Comparison of ENCODE assay signal across 12 cellular contexts in genomic region chr11:93736129-93736528, GRCh38. TPM values are rescaled to one million over a fixed set of nuclear protein-coding genes. Genes with fewer than 3 reads are reported as not detected.
DNase-seq lines count a peak whose midpoint lies in the region; ATAC-seq, FAIRE-seq and TF ChIP-seq lines count a peak whose summit lies in the region.
"Had no signal": no experiment of that assay in that cellular context is flagged by ENCODE, and none has a peak within 500 bp of the region (broad histone marks: within the 10 kb centered on the region; RNA-seq: fewer than 3 reads in every experiment).

No MANE protein-coding gene starts in this region.

- peaks cover 59% of the 10 kb centered on the region for H3K4me1 ChIP-seq in DND-41 (ENCODE audit: insufficient read depth, low read length)
- peaks cover 58% of the 10 kb centered on the region for H3K4me1 ChIP-seq in KMS-11 (ENCODE audit: low read depth, poor library complexity, severe bottlenecking)

- H3K36me3 Mint-ChIP-seq in natural killer cell, result peaks cover 21% of the 10 kb centered on the region

- no peaks in the 10 kb centered on the region for H3K9me3 ChIP-seq in DND-41 (ENCODE audit: insufficient read depth, low read length, severe bottlenecking)
- H3K9me3 ChIP-seq: pancreas had no signal

- no peak overlapping the region for H3K4me3 Mint-ChIP-seq in natural killer cell

- H3K4me2 ChIP-seq in DND-41 (ENCODE audit: insufficient read depth, low read length), result peak overlapping the region; percentile 71; the same call in 1 of the 2 replicates
- peak overlapping the region; percentile 82; the same call in 1 of the 2 replicates for H3K4me2 ChIP-seq in KMS-11

- no peaks in the 10 kb centered on the region for H3K9me3 Mint-ChIP-seq in natural killer cell

- intact Hi-C loops in natural killer cell (cut with micrococcal nuclease), result no loop called here

- H3K4me1 Mint-ChIP-seq in natural killer cell, result peaks cover 52 to 63% of the 10 kb centered on the region in 2 donors

- TF ChIP-seq CTCF in DND-41 (IDR thresholded peaks at IDR 0.05; ENCODE audit: borderline replicate concordance, extremely low read depth, low read length, poor library complexity, severe bottlenecking) (no peak), KMS-11 (conservative IDR thresholded peaks at IDR 0.05; ENCODE audit: low read depth, low read length) (no peak), natural killer cell (IDR thresholded peaks at IDR 0.05) (no peak)

- peaks cover 87% of the 10 kb centered on the region for H3K79me2 ChIP-seq in DND-41 (ENCODE audit: insufficient read depth, low read length)
- peaks cover 79% of the 10 kb centered on the region for H3K79me2 ChIP-seq in KMS-11 (ENCODE audit: insufficient read depth, low read depth)

- no peak for FAIRE-seq in RCC 7860 (lab: Jason Lieb, UNC)
- FAIRE-seq: GM18507, pancreas had no signal

- peaks cover 91% of the 10 kb centered on the region for H3K36me3 ChIP-seq in DND-41 (ENCODE audit: insufficient read depth, low read length)
- H3K36me3 ChIP-seq in KMS-11 (ENCODE audit: insufficient read depth), result peaks cover 19% of the 10 kb centered on the region; the same call in 1 of the 2 replicates

- no peak overlapping the region for H3K27ac ChIP-seq in DND-41 (ENCODE audit: low read length)
- peak overlapping the region; percentile 6; the same call in 1 of the 2 replicates for H3K27ac ChIP-seq in KMS-11
- H3K27ac ChIP-seq: pancreas had no signal

- H2AFZ ChIP-seq in DND-41 (ENCODE audit: low read depth, low read length), result no peak overlapping the region
- no peak overlapping the region for H2AFZ ChIP-seq in KMS-11 (ENCODE audit: low read depth)

- H4K20me1 ChIP-seq in DND-41 (ENCODE audit: insufficient read depth, low read length) (peaks cover 65% of the 10 kb centered on the region), KMS-11 (ENCODE audit: insufficient read depth) (peaks cover 27% of the 10 kb centered on the region)

- peak overlapping the region in 1 of 2 experiments; percentile 24; a peak in 1 of 4 replicates for H3K4me3 ChIP-seq in DND-41 (ENCODE audit: low read depth in 1 of 2, low read length in 2 of 2)
- H3K4me3 ChIP-seq in KMS-11 (IDR thresholded peaks at IDR 0.05; ENCODE audit: insufficient read depth, low read depth, low read length), result no peak overlapping the region
- H3K4me3 ChIP-seq: pancreas had no signal

- no peak overlapping the region for H3K9ac ChIP-seq in DND-41 (ENCODE audit: low read depth, low read length)
- H3K9ac ChIP-seq in KMS-11, result no peak overlapping the region

- DNase-seq in DND-41, result no peak
- peak; percentile 46 for DNase-seq in amniotic epithelial cell (ENCODE audit: low read depth)
- no peak for DNase-seq in natural killer cell
- no peak for DNase-seq in RCC 7860 (ENCODE audit: low spot score)
- DNase-seq in NCI-H2227 treated with DMSO at 0.1 percent for 48 hours (lab: John Stamatoyannopoulos, UW), result no peak
- DNase-seq: DMS79 treated with DMSO at 0.1 percent for 48 hours; NCI-H1694 treated with DMSO at 0.1 percent for 48 hours; NK-92 treated with Interleukin-12 subunit alpha and Interleukin-12 subunit beta, amount 100 ng/mL, for 24 hours; pancreas had no signal

- ATAC-seq in DND-41 (ENCODE audit: insufficient read depth, low read depth) (no peak), natural killer cell (no peak), HG02588 (IDR thresholded peaks at IDR 0.05; ENCODE audit: unreplicated experiment) (no peak)
- ATAC-seq: pancreas had no signal

- H3K27me3 Mint-ChIP-seq in natural killer cell (ENCODE audit: low read depth in 2 of 2), result no peaks in the 10 kb centered on the region

- peak overlapping the region; percentile 17 to 99 for H3K27ac Mint-ChIP-seq in natural killer cell

- H3K27me3 ChIP-seq in DND-41 (ENCODE audit: insufficient read depth, low read length, poor library complexity) (no peaks in the 10 kb centered on the region), KMS-11 (ENCODE audit: insufficient read depth, low read depth) (no peaks in the 10 kb centered on the region)
- H3K27me3 ChIP-seq: pancreas had no signal

RNA-seq across cellular contexts. Expression of gene TAF1D, which starts 5.2 kb away (rescaled TPM):
- total RNA-seq in natural killer cell, result 100 to 1,000 TPM in 2 of 3 donors, 10 to 100 TPM in 1; 76.3 to 110 (median 109) TPM

RNA-seq across cellular contexts. Expression of gene C11orf54, which starts 5.3 kb away (rescaled TPM):
- 10 to 100 TPM; 15.5 to 25.0 (median 22.7) TPM for total RNA-seq in natural killer cell

RNA-seq across cellular contexts. Expression of gene MED17, which starts 48.0 kb away (rescaled TPM):
- total RNA-seq in natural killer cell, result 10 to 100 TPM; 48.8 to 71.5 (median 66.4) TPM
